In genomic region chr4:2062168-2062807, GRCh38 we compare ENCODE assay signal across 1 cellular context.
TF ChIP-seq lines count a peak whose summit lies in the region.

No MANE protein-coding gene starts in this region.

TF ChIP-seq in HepG2, 621 proteins besides CTCF, POLR2A, EP300 and RAD21 (continued from another document):
- TF ChIP-seq ARNT2 (CRISPR knock-in tag; IDR thresholded peaks at IDR 0.05; ENCODE audit: low read depth) (no peak), NFAT5 (CRISPR knock-in tag; IDR thresholded peaks at IDR 0.05) (no peak), ZBTB39 (CRISPR knock-in tag; IDR thresholded peaks at IDR 0.05) (no peak), FOXK1 (CRISPR knock-in tag; IDR thresholded peaks at IDR 0.05; ENCODE audit: borderline replicate concordance, low read depth) (no peak), ZNF143 (CRISPR knock-in tag; IDR thresholded peaks at IDR 0.05) (no peak)
